In the genomic region with DNA sequence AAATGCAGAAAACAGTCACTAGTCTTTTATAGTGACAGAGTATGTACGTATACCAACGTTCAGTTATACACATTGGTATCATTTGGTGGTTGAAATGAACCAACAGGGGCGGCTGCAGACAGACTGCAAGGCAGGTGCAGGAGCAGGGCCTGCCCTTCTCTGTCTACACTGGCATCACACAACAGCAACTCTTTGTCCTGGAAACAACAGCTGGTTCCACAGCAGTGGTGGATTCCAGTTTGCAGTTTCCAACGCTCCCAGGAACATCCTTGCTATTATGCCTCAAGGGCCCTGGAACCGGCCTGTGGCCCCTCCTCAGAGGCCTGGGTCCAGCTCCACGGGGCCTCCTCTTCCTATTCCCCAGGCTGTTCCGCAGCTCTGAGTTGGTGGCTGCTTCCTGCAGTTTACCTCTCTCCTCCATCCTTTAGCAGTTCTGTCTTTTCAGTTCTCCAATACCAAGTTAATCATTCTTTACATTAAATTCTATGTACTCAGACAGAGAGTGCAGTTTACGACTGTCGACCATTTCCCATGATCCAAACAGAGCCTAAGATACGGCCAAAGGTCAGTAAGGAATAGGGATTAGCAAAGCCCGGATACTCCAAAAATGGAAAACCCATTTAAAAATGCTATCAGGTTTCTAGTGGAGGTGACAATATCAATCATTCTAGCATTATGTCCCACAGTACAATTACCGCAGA, we compare ENCODE assay signal across 20 cellular contexts.
"Had no signal": no experiment of that assay in that cellular context is flagged by ENCODE, and none has a peak within 500 bp of the region (broad histone marks: within the 10 kb centered on the region; RNA-seq: fewer than 3 reads in every experiment).

No MANE protein-coding gene starts in this region.

- H3K9me3 ChIP-seq: SK-N-SH had no signal

- DNase-seq: activated CD4-positive, alpha-beta memory T cell treated with anti-CD3 and anti-CD28 coated beads for 36 hours; activated CD4-positive, alpha-beta T cell treated with anti-CD3 and anti-CD28 coated beads, Interleukin-2, amount 10 ng/mL, durations not matched to agents 7 days and 5 days; activated CD4-positive, CD25-positive, alpha-beta regulatory T cell; activated CD8-positive, alpha-beta memory T cell treated with anti-CD3 and anti-CD28 coated beads for 24 hours; activated gamma-delta T cell treated with Interleukin-2 at 50 U/mL for 16 hours; activated T-cell treated with anti-CD3 and anti-CD28 coated beads, Interleukin-2, amount 50 U/mL, for 48 hours; amygdala; KBM-7; NCI-H1048; NCI-H146; NCI-H1930; NCI-H2171 treated with DMSO at 0.1 percent for 48 hours; NCI-H226; NCI-H526; NK-92 treated with Interleukin-12 subunit alpha and Interleukin-12 subunit beta, amount 100 ng/mL, for 24 hours; OCI-M1; RPMI8226; SK-N-SH; T-helper 1 cell had no signal

- H3K9ac ChIP-seq: SK-N-SH had no signal

- H3K4me2 ChIP-seq: SK-N-SH had no signal

- H3K27ac ChIP-seq: VCaP had no signal
